In genomic region chr2:124186801-124187200, GRCh38 we compare ENCODE assay signal across 21 cellular contexts.
A peak's percentile ranks its signal among the peaks of the same experiment; 100 is the strongest.
DNase-seq lines count a peak whose midpoint lies in the region; ATAC-seq and TF ChIP-seq lines count a peak whose summit lies in the region.
"Had no signal": no experiment of that assay in that cellular context is flagged by ENCODE, and none has a peak within 500 bp of the region (broad histone marks: within the 10 kb centered on the region; RNA-seq: fewer than 3 reads in every experiment).

No MANE protein-coding gene starts in this region.

- no peaks in the 10 kb centered on the region for H3K9me3 ChIP-seq in HUES48 (ENCODE audit: control insufficient read depth, insufficient read depth, low read length)
- H3K9me3 ChIP-seq in NT2/D1 (ENCODE audit: insufficient read depth, low read length), result no peaks in the 10 kb centered on the region
- H3K9me3 ChIP-seq in testis, result no peaks in the 10 kb centered on the region
- H3K9me3 ChIP-seq: BE2C had no signal

- H3K4me1 Mint-ChIP-seq in GM23338 (peaks cover 30% of the 10 kb centered on the region), endothelial cell (ENCODE audit: unreplicated experiment) (peaks cover 30% of the 10 kb centered on the region)
- H3K4me1 Mint-ChIP-seq: CD4-positive, CD25-positive, alpha-beta regulatory T cell; CD8-positive, alpha-beta memory T cell had no signal

- H3K27me3 ChIP-seq in GM23338 (ENCODE audit: insufficient read depth), result no peaks in the 10 kb centered on the region
- H3K27me3 ChIP-seq in HUES48 (ENCODE audit: control insufficient read depth, insufficient read depth, low read length), result no peaks in the 10 kb centered on the region
- no peaks in the 10 kb centered on the region for H3K27me3 ChIP-seq in NT2/D1 (ENCODE audit: insufficient read depth, insufficient read length)
- H3K27me3 ChIP-seq in testis, result no peaks in the 10 kb centered on the region
- H3K27me3 ChIP-seq: BE2C had no signal

- no peak overlapping the region for H3K4me3 Mint-ChIP-seq in GM23338
- no peak overlapping the region for H3K4me3 Mint-ChIP-seq in endothelial cell (ENCODE audit: unreplicated experiment)
- H3K4me3 Mint-ChIP-seq: CD4-positive, CD25-positive, alpha-beta regulatory T cell; CD8-positive, alpha-beta memory T cell; HFFc6 had no signal

- no peaks in the 10 kb centered on the region for H3K79me2 ChIP-seq in GM23338 (replicated peaks; ENCODE audit: insufficient read depth)

- H3K36me3 ChIP-seq in GM23338 (ENCODE audit: insufficient read depth) (no peaks in the 10 kb centered on the region), HUES48 (ENCODE audit: control insufficient read depth, insufficient read depth, low read length) (no peaks in the 10 kb centered on the region), NT2/D1 (ENCODE audit: insufficient read depth, insufficient read length, low read length) (no peaks in the 10 kb centered on the region), testis (ENCODE audit: low read depth, missing control alignments) (no peaks in the 10 kb centered on the region)
- H3K36me3 ChIP-seq: BE2C had no signal

- H4K20me1 ChIP-seq in GM23338 (replicated peaks; ENCODE audit: insufficient read depth), result no peaks in the 10 kb centered on the region

- H3K4me2 ChIP-seq in GM23338, result peak overlapping the region; percentile 54

- TF ChIP-seq CTCF in GM23338 (conservative IDR thresholded peaks at IDR 0.05; ENCODE audit: low read depth in 2 of 2) (no peak), endothelial cell (IDR thresholded peaks at IDR 0.05; ENCODE audit: unreplicated experiment) (no peak), testis (IDR thresholded peaks at IDR 0.05) (no peak)

- no peaks in the 10 kb centered on the region for H3K36me3 Mint-ChIP-seq in GM23338 (ENCODE audit: low read depth)
- no peaks in the 10 kb centered on the region for H3K36me3 Mint-ChIP-seq in endothelial cell (ENCODE audit: low read depth, unreplicated experiment)
- H3K36me3 Mint-ChIP-seq: CD4-positive, CD25-positive, alpha-beta regulatory T cell; CD8-positive, alpha-beta memory T cell had no signal

- H3K27ac ChIP-seq in GM23338 (ENCODE audit: low read depth), result peak overlapping the region; percentile 68; the same call in 1 of the 2 replicates
- peak overlapping the region; percentile 76 for H3K27ac ChIP-seq in HUES48 (ENCODE audit: low read depth, low read length)
- H3K27ac ChIP-seq in testis, result no peak overlapping the region

- H3K9me2 ChIP-seq in GM23338 (ENCODE audit: insufficient read depth), result no peaks in the 10 kb centered on the region

- no peak overlapping the region for H3K9ac ChIP-seq in HUES48 (ENCODE audit: low read depth, low read length)
- no peak overlapping the region for H3K9ac ChIP-seq in NT2/D1 (ENCODE audit: insufficient read length, low read depth)

- H3K4me3 ChIP-seq in GM23338, result no peak overlapping the region
- no peak overlapping the region for H3K4me3 ChIP-seq in HUES48 (ENCODE audit: low read depth, low read length)
- no peak overlapping the region for H3K4me3 ChIP-seq in NT2/D1 (ENCODE audit: insufficient read length, low read depth)
- H3K4me3 ChIP-seq in testis, result no peak overlapping the region
- H3K4me3 ChIP-seq: GM12878, K562 had no signal

- H3K27ac Mint-ChIP-seq in GM23338, result peak overlapping the region; percentile 59
- peak overlapping the region; percentile 13 for H3K27ac Mint-ChIP-seq in endothelial cell (ENCODE audit: unreplicated experiment)
- H3K27ac Mint-ChIP-seq: CD4-positive, CD25-positive, alpha-beta regulatory T cell; CD8-positive, alpha-beta memory T cell; HFFc6 had no signal

- intact Hi-C loops in testis (cut with DNase I; ENCODE audit: low total_unique reads), result no loop called here

- no peaks in the 10 kb centered on the region for H3F3A ChIP-seq in GM23338 (replicated peaks; ENCODE audit: low read depth)

- H3K27me3 Mint-ChIP-seq in GM23338 (ENCODE audit: insufficient read depth, low read depth, poor library complexity), result no peaks in the 10 kb centered on the region
- H3K27me3 Mint-ChIP-seq in endothelial cell (ENCODE audit: unreplicated experiment), result no peaks in the 10 kb centered on the region
- H3K27me3 Mint-ChIP-seq: CD4-positive, CD25-positive, alpha-beta regulatory T cell; CD8-positive, alpha-beta memory T cell had no signal

- WGBS in testis, 2 donors, result 89% methylated on average over 1 of the region's 1 CpG

- ATAC-seq in GM23338, result no peak; the same call in 2 of the 3 replicates
- ATAC-seq in HG02973 (IDR thresholded peaks at IDR 0.05; ENCODE audit: unreplicated experiment), result no peak
- ATAC-seq: GM12878, HCT116, K562 had no signal

- DNase-seq in GM23338 (ENCODE audit: low spot score), result peak; percentile 20
- DNase-seq in NT2/D1 (ENCODE audit: low read depth, low spot score), result peak; percentile 38
- no peak for DNase-seq in endothelial cell (ENCODE audit: low spot score)
- no peak for DNase-seq in NCI-H2107 (lab: John Stamatoyannopoulos, UW)
- no peak for DNase-seq in testis
- DNase-seq: BE2C; C1 segment of cervical spinal cord; CD4-positive, CD25-positive, alpha-beta regulatory T cell; CD8-positive, alpha-beta memory T cell; COR-L47; DMS 273 treated with DMSO at 0.1 percent for 48 hours; DMS53; DND-41; EL; HFFc6; IMR-90 had no signal

- no peak overlapping the region for H2AFZ ChIP-seq in GM23338

- no peak for TF ChIP-seq POLR2A in testis (IDR thresholded peaks at IDR 0.05)

- H3K9me3 Mint-ChIP-seq in GM23338 (no peaks in the 10 kb centered on the region; the same call in 2 of the 3 replicates), endothelial cell (ENCODE audit: unreplicated experiment) (no peaks in the 10 kb centered on the region)

- H3K4me1 ChIP-seq in GM23338 (ENCODE audit: insufficient read depth) (peaks cover 27% of the 10 kb centered on the region), HUES48 (ENCODE audit: control insufficient read depth, insufficient read depth, low read length) (peaks cover 28% of the 10 kb centered on the region), NT2/D1 (ENCODE audit: insufficient read depth, insufficient read length) (peaks cover 3% of the 10 kb centered on the region), testis (no peaks in the 10 kb centered on the region)
- H3K4me1 ChIP-seq: BE2C had no signal

TF ChIP-seq in GM23338, 12 proteins besides CTCF, POLR2A, EP300 and RAD21 (continues in another document):
- TF ChIP-seq NANOG (IDR thresholded peaks at IDR 0.05; ENCODE audit: borderline replicate concordance) (peak; percentile 43; the same call in 1 of the 2 replicates), JUNB (IDR thresholded peaks at IDR 0.05; ENCODE audit: unreplicated experiment) (no peak), POLR2AphosphoS5 (IDR thresholded peaks at IDR 0.05; ENCODE audit: low read depth) (no peak), REST (IDR thresholded peaks at IDR 0.05; ENCODE audit: unreplicated experiment) (no peak)

Comparison
In these comparisons a context has a peak if more than half of its experiments do, and no peak if none do; other contexts are left out.
1. DNase-seq: peak in GM23338 (single experiment) and NT2/D1 (single experiment); none in endothelial cell (single experiment), NCI-H2107 (single experiment) and testis (single experiment).
2. H3K27ac ChIP-seq: peak in GM23338 (single experiment) and HUES48 (single experiment); none in testis (0 of 2).